ENCODE assay signal across 25 cellular contexts in genomic region chr13:95243207-95243606, GRCh38. TPM values are rescaled to one million over a fixed set of nuclear protein-coding genes. Genes with fewer than 3 reads are reported as not detected.
DNase-seq lines count a peak whose midpoint lies in the region; ATAC-seq and TF ChIP-seq lines count a peak whose summit lies in the region.
"Had no signal": no experiment of that assay in that cellular context is flagged by ENCODE, and none has a peak within 500 bp of the region (broad histone marks: within the 10 kb centered on the region; RNA-seq: fewer than 3 reads in every experiment).

No MANE protein-coding gene starts in this region.

- no peaks in the 10 kb centered on the region for H3K27me3 Mint-ChIP-seq in MCF 10A (ENCODE audit: insufficient read depth, unreplicated experiment)
- H3K27me3 Mint-ChIP-seq: activated CD4-positive, alpha-beta T cell treated with anti-CD3 and anti-CD28 coated beads, Interleukin-2, amount 10 ng/mL, durations not matched to agents 7 days and 5 days; activated naive CD8-positive, alpha-beta T cell; effector memory CD8-positive, alpha-beta T cell; IgD-negative memory B cell; naive B cell; T-cell had no signal

- no peak for TF ChIP-seq CTCF in MCF 10A (IDR thresholded peaks at IDR 0.05; ENCODE audit: unreplicated experiment)

- POLR2A ChIA-PET in MCF 10A (lab: Yijun Ruan, JAX): no interaction called here

- no peak for ATAC-seq in GM18867 (IDR thresholded peaks at IDR 0.05; ENCODE audit: unreplicated experiment)
- ATAC-seq: body of pancreas; effector memory CD8-positive, alpha-beta T cell; left cardiac atrium; right cardiac atrium; T-cell had no signal

- no peaks in the 10 kb centered on the region for H3K36me3 Mint-ChIP-seq in MCF 10A (ENCODE audit: insufficient read depth, unreplicated experiment)

- CTCF ChIA-PET in MCF 10A (lab: Yijun Ruan, JAX): interaction anchor here (0.6 to 1.2 kb wide), 3 partner anchors 19 to 161 kb away, joined by 3 to 5 read pairs (median 3); no protein-coding TSS in a partner anchor

- DNase-seq in HUDEP-2 (lab: John Stamatoyannopoulos, UW; ENCODE audit: unreplicated experiment in 76 of 76) (peak in 70 of 76 experiments; percentile 5 to 78 (median 44)), RPMI8226 (peak; percentile 71), globus pallidus (ENCODE audit: low spot score) (peak; percentile 51), skeletal muscle cell (ENCODE audit: low read depth) (peak; percentile 9), MCF 10A (ENCODE audit: unreplicated experiment) (no peak), RKO (ENCODE audit: low spot score) (no peak)
- no peak for DNase-seq in activated CD4-positive, CD25-positive, alpha-beta regulatory T cell treated with anti-CD3 and anti-CD28 coated beads, Interleukin-2, amount 50 U/mL, for 72 hours
- DNase-seq: activated CD4-positive, alpha-beta T cell treated with anti-CD3 and anti-CD28 coated beads, Interleukin-2, amount 10 ng/mL, durations not matched to agents 7 days and 5 days; body of pancreas; DMS 273 treated with DMSO at 0.1 percent for 48 hours; effector memory CD8-positive, alpha-beta T cell; left cardiac atrium; mesendoderm; MM.1S; naive B cell; NCI-H1694; ovary; right cardiac atrium; SIG-M5; stimulated activated CD8-positive, alpha-beta memory T cell treated with anti-CD3 and anti-CD28 coated beads, Interleukin-4, amount 100 ng/mL, for 48 hours; T-cell had no signal

- H3K27ac Mint-ChIP-seq in MCF 10A (ENCODE audit: low read depth, unreplicated experiment): no peak overlapping the region
- H3K27ac Mint-ChIP-seq: activated CD4-positive, alpha-beta T cell treated with anti-CD3 and anti-CD28 coated beads, Interleukin-2, amount 10 ng/mL, durations not matched to agents 7 days and 5 days; activated naive CD8-positive, alpha-beta T cell; effector memory CD8-positive, alpha-beta T cell; T-cell had no signal

- intact Hi-C loops in MCF 10A (cut with micrococcal nuclease): no loop called here

- no peak overlapping the region for H3K4me3 Mint-ChIP-seq in MCF 10A (ENCODE audit: unreplicated experiment)
- H3K4me3 Mint-ChIP-seq: activated CD4-positive, alpha-beta T cell treated with anti-CD3 and anti-CD28 coated beads, Interleukin-2, amount 10 ng/mL, durations not matched to agents 7 days and 5 days; activated naive CD8-positive, alpha-beta T cell; CD14-positive monocyte; effector memory CD8-positive, alpha-beta T cell; naive B cell; T-cell had no signal

- no TSS peak for BruUV-seq in MCF 10A (replicated peaks; lab: Mats Ljungman, UMichigan)

- H3K4me1 Mint-ChIP-seq in MCF 10A (ENCODE audit: insufficient read depth, unreplicated experiment): peaks cover 8% of the 10 kb centered on the region
- H3K4me1 Mint-ChIP-seq: activated CD4-positive, alpha-beta T cell treated with anti-CD3 and anti-CD28 coated beads, Interleukin-2, amount 10 ng/mL, durations not matched to agents 7 days and 5 days had no signal

- H3K4me3 ChIP-seq in skeletal muscle cell (ENCODE audit: low read depth, low read length): no peak overlapping the region
- H3K4me3 ChIP-seq: body of pancreas, ovary had no signal

- H3K9me3 Mint-ChIP-seq in MCF 10A (ENCODE audit: unreplicated experiment): no peaks in the 10 kb centered on the region
- H3K9me3 Mint-ChIP-seq: activated CD4-positive, alpha-beta T cell treated with anti-CD3 and anti-CD28 coated beads, Interleukin-2, amount 10 ng/mL, durations not matched to agents 7 days and 5 days; effector memory CD8-positive, alpha-beta T cell; IgD-negative memory B cell; T-cell had no signal

RNA-seq across cellular contexts. Expression of gene ABCC4, which starts 58.0 kb away (rescaled TPM):
- total RNA-seq in MCF 10A (2022): 13.8 and 13.9 TPM in 2 replicates

Comparison
In these comparisons a context has a peak if more than half of its experiments do, and no peak if none do; other contexts are left out.
1. DNase-seq: peak in HUDEP-2 (70 of 76), RPMI8226 (single experiment), globus pallidus (single experiment) and skeletal muscle cell (single experiment); none in MCF 10A (single experiment), RKO (single experiment) and activated CD4-positive, CD25-positive, alpha-beta regulatory T cell treated with anti-CD3 and anti-CD28 coated beads, Interleukin-2, amount 50 U/mL, for 72 hours (single experiment).